Comparison of ENCODE assay signal across 1 cellular context in the genomic region with DNA sequence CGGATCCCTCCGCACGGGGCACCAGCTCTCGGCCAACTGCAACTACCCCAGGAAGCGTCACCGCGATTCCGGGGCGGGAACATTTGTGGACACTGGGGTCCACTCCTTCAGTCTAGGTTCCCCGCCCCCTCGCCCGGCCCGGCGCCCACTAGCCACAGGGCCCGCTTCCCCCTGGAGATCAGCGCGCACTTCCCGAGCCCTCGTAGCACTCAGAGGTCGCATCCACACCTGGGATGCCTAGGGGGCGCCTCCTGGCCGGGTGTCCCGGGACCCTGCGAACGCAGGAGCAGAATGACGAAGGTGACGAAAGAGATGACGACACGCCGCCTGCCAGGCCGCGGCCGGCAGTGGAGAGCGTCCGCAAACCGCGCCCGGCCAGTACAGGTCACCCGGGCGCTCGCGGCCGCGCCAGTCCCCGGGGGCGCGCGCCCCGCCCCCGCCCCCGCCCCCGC.
A peak's percentile ranks its signal among the peaks of the same experiment; 100 is the strongest.
TF ChIP-seq lines count a peak whose summit lies in the region.

No MANE protein-coding gene starts in this region.

TF ChIP-seq in GM12878, 131 proteins besides CTCF, POLR2A, EP300 and RAD21 (continued from another document and continues in another):
- TF ChIP-seq, protein P1, sequence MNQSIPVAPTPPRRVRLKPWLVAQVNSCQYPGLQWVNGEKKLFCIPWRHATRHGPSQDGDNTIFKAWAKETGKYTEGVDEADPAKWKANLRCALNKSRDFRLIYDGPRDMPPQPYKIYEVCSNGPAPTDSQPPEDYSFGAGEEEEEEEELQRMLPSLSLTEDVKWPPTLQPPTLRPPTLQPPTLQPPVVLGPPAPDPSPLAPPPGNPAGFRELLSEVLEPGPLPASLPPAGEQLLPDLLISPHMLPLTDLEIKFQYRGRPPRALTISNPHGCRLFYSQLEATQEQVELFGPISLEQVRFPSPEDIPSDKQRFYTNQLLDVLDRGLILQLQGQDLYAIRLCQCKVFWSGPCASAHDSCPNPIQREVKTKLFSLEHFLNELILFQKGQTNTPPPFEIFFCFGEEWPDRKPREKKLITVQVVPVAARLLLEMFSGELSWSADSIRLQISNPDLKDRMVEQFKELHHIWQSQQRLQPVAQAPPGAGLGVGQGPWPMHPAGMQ (IDR thresholded peaks at IDR 0.05; ENCODE audit: borderline replicate concordance): no peak
- TF ChIP-seq ZNF207 (IDR thresholded peaks at IDR 0.05; ENCODE audit: borderline replicate concordance): no peak
- TF ChIP-seq, protein P2, sequence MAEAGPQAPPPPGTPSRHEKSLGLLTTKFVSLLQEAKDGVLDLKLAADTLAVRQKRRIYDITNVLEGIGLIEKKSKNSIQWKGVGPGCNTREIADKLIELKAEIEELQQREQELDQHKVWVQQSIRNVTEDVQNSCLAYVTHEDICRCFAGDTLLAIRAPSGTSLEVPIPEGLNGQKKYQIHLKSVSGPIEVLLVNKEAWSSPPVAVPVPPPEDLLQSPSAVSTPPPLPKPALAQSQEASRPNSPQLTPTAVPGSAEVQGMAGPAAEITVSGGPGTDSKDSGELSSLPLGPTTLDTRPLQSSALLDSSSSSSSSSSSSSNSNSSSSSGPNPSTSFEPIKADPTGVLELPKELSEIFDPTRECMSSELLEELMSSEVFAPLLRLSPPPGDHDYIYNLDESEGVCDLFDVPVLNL (IDR thresholded peaks at IDR 0.05; ENCODE audit: low read depth, low read length): peak; percentile 17; the same call in 1 of the 2 replicates
- no peak for TF ChIP-seq SREBF2 (IDR thresholded peaks at IDR 0.05; ENCODE audit: low read length)
- no peak for TF ChIP-seq MEF2A (IDR thresholded peaks at IDR 0.05; ENCODE audit: insufficient read depth, low read depth, low read length)
- no peak; the same call in none of the 2 replicates for TF ChIP-seq GATAD2B (conservative IDR thresholded peaks at IDR 0.05; ENCODE audit: low read depth)
- no peak for TF ChIP-seq SMAD1 (IDR thresholded peaks at IDR 0.05; ENCODE audit: low read depth, partially characterized antibody)
- no peak for TF ChIP-seq SUPT20H (IDR thresholded peaks at IDR 0.05; ENCODE audit: borderline replicate concordance, control insufficient read depth, low read depth, low read length)
- peak; percentile 58; the same call in 1 of the 2 replicates for TF ChIP-seq ASH2L (IDR thresholded peaks at IDR 0.05; ENCODE audit: borderline replicate concordance, low read depth)
- TF ChIP-seq JUND (IDR thresholded peaks at IDR 0.05; ENCODE audit: low read depth, low read length): no peak
- TF ChIP-seq, protein P3, sequence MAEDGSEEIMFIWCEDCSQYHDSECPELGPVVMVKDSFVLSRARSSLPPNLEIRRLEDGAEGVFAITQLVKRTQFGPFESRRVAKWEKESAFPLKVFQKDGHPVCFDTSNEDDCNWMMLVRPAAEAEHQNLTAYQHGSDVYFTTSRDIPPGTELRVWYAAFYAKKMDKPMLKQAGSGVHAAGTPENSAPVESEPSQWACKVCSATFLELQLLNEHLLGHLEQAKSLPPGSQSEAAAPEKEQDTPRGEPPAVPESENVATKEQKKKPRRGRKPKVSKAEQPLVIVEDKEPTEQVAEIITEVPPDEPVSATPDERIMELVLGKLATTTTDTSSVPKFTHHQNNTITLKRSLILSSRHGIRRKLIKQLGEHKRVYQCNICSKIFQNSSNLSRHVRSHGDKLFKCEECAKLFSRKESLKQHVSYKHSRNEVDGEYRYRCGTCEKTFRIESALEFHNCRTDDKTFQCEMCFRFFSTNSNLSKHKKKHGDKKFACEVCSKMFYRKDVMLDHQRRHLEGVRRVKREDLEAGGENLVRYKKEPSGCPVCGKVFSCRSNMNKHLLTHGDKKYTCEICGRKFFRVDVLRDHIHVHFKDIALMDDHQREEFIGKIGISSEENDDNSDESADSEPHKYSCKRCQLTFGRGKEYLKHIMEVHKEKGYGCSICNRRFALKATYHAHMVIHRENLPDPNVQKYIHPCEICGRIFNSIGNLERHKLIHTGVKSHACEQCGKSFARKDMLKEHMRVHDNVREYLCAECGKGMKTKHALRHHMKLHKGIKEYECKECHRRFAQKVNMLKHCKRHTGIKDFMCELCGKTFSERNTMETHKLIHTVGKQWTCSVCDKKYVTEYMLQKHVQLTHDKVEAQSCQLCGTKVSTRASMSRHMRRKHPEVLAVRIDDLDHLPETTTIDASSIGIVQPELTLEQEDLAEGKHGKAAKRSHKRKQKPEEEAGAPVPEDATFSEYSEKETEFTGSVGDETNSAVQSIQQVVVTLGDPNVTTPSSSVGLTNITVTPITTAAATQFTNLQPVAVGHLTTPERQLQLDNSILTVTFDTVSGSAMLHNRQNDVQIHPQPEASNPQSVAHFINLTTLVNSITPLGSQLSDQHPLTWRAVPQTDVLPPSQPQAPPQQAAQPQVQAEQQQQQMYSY (CRISPR knock-in tag; IDR thresholded peaks at IDR 0.05): no peak
- TF ChIP-seq, protein P4, sequence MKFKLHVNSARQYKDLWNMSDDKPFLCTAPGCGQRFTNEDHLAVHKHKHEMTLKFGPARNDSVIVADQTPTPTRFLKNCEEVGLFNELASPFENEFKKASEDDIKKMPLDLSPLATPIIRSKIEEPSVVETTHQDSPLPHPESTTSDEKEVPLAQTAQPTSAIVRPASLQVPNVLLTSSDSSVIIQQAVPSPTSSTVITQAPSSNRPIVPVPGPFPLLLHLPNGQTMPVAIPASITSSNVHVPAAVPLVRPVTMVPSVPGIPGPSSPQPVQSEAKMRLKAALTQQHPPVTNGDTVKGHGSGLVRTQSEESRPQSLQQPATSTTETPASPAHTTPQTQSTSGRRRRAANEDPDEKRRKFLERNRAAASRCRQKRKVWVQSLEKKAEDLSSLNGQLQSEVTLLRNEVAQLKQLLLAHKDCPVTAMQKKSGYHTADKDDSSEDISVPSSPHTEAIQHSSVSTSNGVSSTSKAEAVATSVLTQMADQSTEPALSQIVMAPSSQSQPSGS (IDR thresholded peaks at IDR 0.05; ENCODE audit: low read length): no peak
- TF ChIP-seq SREBF1 (IDR thresholded peaks at IDR 0.05; ENCODE audit: low read length): no peak
- TF ChIP-seq HDAC6 (IDR thresholded peaks at IDR 0.05; ENCODE audit: unreplicated experiment): no peak
- TF ChIP-seq, protein P5, sequence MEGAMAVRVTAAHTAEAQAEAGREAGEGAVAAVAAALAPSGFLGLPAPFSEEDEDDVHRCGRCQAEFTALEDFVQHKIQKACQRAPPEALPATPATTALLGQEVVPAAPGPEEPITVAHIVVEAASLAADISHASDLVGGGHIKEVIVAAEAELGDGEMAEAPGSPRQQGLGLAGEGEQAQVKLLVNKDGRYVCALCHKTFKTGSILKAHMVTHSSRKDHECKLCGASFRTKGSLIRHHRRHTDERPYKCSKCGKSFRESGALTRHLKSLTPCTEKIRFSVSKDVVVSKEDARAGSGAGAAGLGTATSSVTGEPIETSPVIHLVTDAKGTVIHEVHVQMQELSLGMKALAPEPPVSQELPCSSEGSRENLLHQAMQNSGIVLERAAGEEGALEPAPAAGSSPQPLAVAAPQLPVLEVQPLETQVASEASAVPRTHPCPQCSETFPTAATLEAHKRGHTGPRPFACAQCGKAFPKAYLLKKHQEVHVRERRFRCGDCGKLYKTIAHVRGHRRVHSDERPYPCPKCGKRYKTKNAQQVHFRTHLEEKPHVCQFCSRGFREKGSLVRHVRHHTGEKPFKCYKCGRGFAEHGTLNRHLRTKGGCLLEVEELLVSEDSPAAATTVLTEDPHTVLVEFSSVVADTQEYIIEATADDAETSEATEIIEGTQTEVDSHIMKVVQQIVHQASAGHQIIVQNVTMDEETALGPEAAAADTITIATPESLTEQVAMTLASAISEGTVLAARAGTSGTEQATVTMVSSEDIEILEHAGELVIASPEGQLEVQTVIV (IDR thresholded peaks at IDR 0.05; ENCODE audit: borderline replicate concordance, partially characterized antibody): no peak
- TF ChIP-seq BMI1 (IDR thresholded peaks at IDR 0.05; ENCODE audit: borderline replicate concordance): no peak
- TF ChIP-seq ETV6 (conservative IDR thresholded peaks at IDR 0.05 in 1 of 2, IDR thresholded peaks at IDR 0.05 in 1 of 2; ENCODE audit: borderline replicate concordance in 1 of 2, low read depth in 1 of 2): no peak; a peak in 1 of 4 replicates
- TF ChIP-seq KDM1A (IDR thresholded peaks at IDR 0.05; ENCODE audit: borderline replicate concordance): no peak
- TF ChIP-seq, protein P6, sequence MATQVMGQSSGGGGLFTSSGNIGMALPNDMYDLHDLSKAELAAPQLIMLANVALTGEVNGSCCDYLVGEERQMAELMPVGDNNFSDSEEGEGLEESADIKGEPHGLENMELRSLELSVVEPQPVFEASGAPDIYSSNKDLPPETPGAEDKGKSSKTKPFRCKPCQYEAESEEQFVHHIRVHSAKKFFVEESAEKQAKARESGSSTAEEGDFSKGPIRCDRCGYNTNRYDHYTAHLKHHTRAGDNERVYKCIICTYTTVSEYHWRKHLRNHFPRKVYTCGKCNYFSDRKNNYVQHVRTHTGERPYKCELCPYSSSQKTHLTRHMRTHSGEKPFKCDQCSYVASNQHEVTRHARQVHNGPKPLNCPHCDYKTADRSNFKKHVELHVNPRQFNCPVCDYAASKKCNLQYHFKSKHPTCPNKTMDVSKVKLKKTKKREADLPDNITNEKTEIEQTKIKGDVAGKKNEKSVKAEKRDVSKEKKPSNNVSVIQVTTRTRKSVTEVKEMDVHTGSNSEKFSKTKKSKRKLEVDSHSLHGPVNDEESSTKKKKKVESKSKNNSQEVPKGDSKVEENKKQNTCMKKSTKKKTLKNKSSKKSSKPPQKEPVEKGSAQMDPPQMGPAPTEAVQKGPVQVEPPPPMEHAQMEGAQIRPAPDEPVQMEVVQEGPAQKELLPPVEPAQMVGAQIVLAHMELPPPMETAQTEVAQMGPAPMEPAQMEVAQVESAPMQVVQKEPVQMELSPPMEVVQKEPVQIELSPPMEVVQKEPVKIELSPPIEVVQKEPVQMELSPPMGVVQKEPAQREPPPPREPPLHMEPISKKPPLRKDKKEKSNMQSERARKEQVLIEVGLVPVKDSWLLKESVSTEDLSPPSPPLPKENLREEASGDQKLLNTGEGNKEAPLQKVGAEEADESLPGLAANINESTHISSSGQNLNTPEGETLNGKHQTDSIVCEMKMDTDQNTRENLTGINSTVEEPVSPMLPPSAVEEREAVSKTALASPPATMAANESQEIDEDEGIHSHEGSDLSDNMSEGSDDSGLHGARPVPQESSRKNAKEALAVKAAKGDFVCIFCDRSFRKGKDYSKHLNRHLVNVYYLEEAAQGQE (IDR thresholded peaks at IDR 0.05; ENCODE audit: low read depth, low read length): no peak
- no peak for TF ChIP-seq TCF12 (IDR thresholded peaks at IDR 0.05; ENCODE audit: low read depth, low read length)
- peak; percentile 68 for TF ChIP-seq CBFB (IDR thresholded peaks at IDR 0.05; ENCODE audit: low read depth)
- no peak for TF ChIP-seq NFXL1 (IDR thresholded peaks at IDR 0.05; ENCODE audit: borderline replicate concordance)
- peak; percentile 72 for TF ChIP-seq NR2F1 (conservative IDR thresholded peaks at IDR 0.05)
- peak; percentile 57; the same call in 1 of the 2 replicates for TF ChIP-seq POLR2AphosphoS5 (IDR thresholded peaks at IDR 0.05; ENCODE audit: low read length)
- TF ChIP-seq SMAD5 (IDR thresholded peaks at IDR 0.05; ENCODE audit: low read depth): no peak
- TF ChIP-seq, protein P7, sequence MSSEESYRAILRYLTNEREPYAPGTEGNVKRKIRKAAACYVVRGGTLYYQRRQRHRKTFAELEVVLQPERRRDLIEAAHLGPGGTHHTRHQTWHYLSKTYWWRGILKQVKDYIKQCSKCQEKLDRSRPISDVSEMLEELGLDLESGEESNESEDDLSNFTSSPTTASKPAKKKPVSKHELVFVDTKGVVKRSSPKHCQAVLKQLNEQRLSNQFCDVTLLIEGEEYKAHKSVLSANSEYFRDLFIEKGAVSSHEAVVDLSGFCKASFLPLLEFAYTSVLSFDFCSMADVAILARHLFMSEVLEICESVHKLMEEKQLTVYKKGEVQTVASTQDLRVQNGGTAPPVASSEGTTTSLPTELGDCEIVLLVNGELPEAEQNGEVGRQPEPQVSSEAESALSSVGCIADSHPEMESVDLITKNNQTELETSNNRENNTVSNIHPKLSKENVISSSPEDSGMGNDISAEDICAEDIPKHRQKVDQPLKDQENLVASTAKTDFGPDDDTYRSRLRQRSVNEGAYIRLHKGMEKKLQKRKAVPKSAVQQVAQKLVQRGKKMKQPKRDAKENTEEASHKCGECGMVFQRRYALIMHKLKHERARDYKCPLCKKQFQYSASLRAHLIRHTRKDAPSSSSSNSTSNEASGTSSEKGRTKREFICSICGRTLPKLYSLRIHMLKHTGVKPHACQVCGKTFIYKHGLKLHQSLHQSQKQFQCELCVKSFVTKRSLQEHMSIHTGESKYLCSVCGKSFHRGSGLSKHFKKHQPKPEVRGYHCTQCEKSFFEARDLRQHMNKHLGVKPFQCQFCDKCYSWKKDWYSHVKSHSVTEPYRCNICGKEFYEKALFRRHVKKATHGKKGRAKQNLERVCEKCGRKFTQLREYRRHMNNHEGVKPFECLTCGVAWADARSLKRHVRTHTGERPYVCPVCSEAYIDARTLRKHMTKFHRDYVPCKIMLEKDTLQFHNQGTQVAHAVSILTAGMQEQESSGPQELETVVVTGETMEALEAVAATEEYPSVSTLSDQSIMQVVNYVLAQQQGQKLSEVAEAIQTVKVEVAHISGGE (CRISPR knock-in tag; IDR thresholded peaks at IDR 0.05): no peak
- TF ChIP-seq, protein P8, sequence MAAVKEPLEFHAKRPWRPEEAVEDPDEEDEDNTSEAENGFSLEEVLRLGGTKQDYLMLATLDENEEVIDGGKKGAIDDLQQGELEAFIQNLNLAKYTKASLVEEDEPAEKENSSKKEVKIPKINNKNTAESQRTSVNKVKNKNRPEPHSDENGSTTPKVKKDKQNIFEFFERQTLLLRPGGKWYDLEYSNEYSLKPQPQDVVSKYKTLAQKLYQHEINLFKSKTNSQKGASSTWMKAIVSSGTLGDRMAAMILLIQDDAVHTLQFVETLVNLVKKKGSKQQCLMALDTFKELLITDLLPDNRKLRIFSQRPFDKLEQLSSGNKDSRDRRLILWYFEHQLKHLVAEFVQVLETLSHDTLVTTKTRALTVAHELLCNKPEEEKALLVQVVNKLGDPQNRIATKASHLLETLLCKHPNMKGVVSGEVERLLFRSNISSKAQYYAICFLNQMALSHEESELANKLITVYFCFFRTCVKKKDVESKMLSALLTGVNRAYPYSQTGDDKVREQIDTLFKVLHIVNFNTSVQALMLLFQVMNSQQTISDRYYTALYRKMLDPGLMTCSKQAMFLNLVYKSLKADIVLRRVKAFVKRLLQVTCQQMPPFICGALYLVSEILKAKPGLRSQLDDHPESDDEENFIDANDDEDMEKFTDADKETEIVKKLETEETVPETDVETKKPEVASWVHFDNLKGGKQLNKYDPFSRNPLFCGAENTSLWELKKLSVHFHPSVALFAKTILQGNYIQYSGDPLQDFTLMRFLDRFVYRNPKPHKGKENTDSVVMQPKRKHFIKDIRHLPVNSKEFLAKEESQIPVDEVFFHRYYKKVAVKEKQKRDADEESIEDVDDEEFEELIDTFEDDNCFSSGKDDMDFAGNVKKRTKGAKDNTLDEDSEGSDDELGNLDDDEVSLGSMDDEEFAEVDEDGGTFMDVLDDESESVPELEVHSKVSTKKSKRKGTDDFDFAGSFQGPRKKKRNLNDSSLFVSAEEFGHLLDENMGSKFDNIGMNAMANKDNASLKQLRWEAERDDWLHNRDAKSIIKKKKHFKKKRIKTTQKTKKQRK (IDR thresholded peaks at IDR 0.05; ENCODE audit: low read depth, low read length): no peak
- no peak for TF ChIP-seq GABPA (IDR thresholded peaks at IDR 0.05; ENCODE audit: low read depth)
- peak; percentile 88 for TF ChIP-seq DPF2 (IDR thresholded peaks at IDR 0.05)
- no peak for TF ChIP-seq PAX8 (IDR thresholded peaks at IDR 0.05)
- no peak for TF ChIP-seq SIX5 (IDR thresholded peaks at IDR 0.05; ENCODE audit: low read depth, low read length, severe bottlenecking)
